Comparison of ENCODE assay signal across 1 cellular context in the genomic region with DNA sequence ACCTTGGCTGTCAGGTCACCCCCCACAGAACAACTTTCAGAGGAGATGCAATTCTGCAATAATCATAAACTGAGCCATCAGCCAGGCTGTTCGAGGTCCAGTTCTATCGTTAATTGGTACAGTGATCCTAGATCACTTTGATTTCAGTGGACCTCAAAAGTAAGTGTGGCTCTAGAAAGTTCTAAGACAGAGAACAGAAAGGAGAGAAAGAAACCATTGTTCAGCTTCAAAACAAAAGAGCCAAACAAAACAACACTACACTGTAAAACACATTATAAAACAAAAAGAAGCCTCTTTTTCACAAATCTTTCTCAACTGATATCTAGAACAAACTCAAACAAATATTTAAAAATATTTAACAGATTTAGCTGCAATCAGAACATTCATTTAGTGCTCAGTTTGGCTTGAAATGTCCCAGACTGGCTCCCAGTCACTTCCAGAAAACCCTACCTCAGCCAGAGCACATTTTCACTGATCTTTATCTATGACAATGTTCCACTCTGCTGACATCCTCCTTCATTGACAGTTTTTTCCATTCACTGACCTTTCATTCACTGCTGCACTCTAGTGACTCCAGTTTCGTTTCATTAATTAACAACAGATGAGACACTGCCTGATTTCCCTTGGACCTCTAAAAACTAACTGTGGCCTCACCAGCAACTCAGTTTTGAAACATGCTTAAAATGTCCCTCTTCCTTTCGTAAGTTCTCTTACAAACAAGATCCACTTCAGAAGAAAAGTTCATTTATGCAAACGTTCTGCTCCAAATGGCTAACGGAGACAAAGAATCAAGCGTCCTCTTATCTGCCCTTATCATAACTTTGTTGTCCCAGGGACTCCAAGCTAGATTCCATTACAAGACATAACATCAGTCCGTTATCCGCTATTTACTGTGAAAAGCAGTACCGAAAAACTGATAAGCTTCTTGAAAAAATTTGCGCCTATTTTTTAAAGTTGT.
TF ChIP-seq lines count a peak whose summit lies in the region.

No MANE protein-coding gene starts in this region.

TF ChIP-seq in GM12878, 131 proteins besides CTCF, POLR2A, EP300 and RAD21 (continued from another document and continues in another):
- peak; percentile 54 for TF ChIP-seq ATF2 (IDR thresholded peaks at IDR 0.05; ENCODE audit: low read length)
- peak; percentile 74; the same call in 1 of the 2 replicates for TF ChIP-seq BMI1 (IDR thresholded peaks at IDR 0.05; ENCODE audit: borderline replicate concordance)
- no peak for TF ChIP-seq SIN3A (IDR thresholded peaks at IDR 0.05; ENCODE audit: low read depth, low read length)
- TF ChIP-seq ZNF217 (IDR thresholded peaks at IDR 0.05), result no peak
- TF ChIP-seq TCF7 (IDR thresholded peaks at IDR 0.05; ENCODE audit: borderline replicate concordance), result 0 out of 2 replicates have a peak, but pooled peaks have one; percentile 25
- TF ChIP-seq POLR2AphosphoS5 (IDR thresholded peaks at IDR 0.05; ENCODE audit: low read length), result peak; percentile 45; the same call in 1 of the 2 replicates
- no peak for TF ChIP-seq SIX5 (IDR thresholded peaks at IDR 0.05; ENCODE audit: low read depth, low read length, severe bottlenecking)
- peak; percentile 92 for TF ChIP-seq NR2F1 (conservative IDR thresholded peaks at IDR 0.05)
- TF ChIP-seq, protein P1, sequence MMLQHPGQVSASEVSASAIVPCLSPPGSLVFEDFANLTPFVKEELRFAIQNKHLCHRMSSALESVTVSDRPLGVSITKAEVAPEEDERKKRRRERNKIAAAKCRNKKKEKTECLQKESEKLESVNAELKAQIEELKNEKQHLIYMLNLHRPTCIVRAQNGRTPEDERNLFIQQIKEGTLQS (IDR thresholded peaks at IDR 0.05; ENCODE audit: borderline replicate concordance, extremely low read depth, low read depth, low read length), result no peak
- TF ChIP-seq CREM (IDR thresholded peaks at IDR 0.05; ENCODE audit: low read depth), result peak; percentile 73; the same call in 1 of the 2 replicates
- TF ChIP-seq CBX5 (IDR thresholded peaks at IDR 0.05; ENCODE audit: low read depth), result 0 out of 2 replicates have a peak, but pooled peaks have one; percentile 59
- no peak for TF ChIP-seq NFYA (IDR thresholded peaks at IDR 0.05; ENCODE audit: borderline replicate concordance, low read depth, low read length)
- no peak for TF ChIP-seq IRF3 (IDR thresholded peaks at IDR 0.05)
- TF ChIP-seq RCOR1 (conservative IDR thresholded peaks at IDR 0.05; ENCODE audit: low read depth, low read length), result no peak
- TF ChIP-seq MTA3 (IDR thresholded peaks at IDR 0.05; ENCODE audit: borderline replicate concordance, low read length), result peak; percentile 44; the same call in 1 of the 2 replicates
- no peak for TF ChIP-seq SREBF1 (IDR thresholded peaks at IDR 0.05; ENCODE audit: low read length)
- TF ChIP-seq MTA2 (IDR thresholded peaks at IDR 0.05; ENCODE audit: low read depth), result peak; percentile 98
- no peak for TF ChIP-seq GABPA (IDR thresholded peaks at IDR 0.05; ENCODE audit: low read depth)
- no peak for TF ChIP-seq KLF5 (IDR thresholded peaks at IDR 0.05; ENCODE audit: partially characterized antibody)
- TF ChIP-seq ZBTB33 (IDR thresholded peaks at IDR 0.05), result peak; percentile 71; the same call in 1 of the 2 replicates
- no peak for TF ChIP-seq NR2C1 (IDR thresholded peaks at IDR 0.05)
- no peak for TF ChIP-seq ZSCAN29 (IDR thresholded peaks at IDR 0.05)
- peak; percentile 71; the same call in 1 of the 2 replicates for TF ChIP-seq ZBED1 (IDR thresholded peaks at IDR 0.05; ENCODE audit: borderline replicate concordance)
- TF ChIP-seq SUPT20H (IDR thresholded peaks at IDR 0.05; ENCODE audit: borderline replicate concordance, control insufficient read depth, low read depth, low read length), result no peak
- 0 out of 2 replicates have a peak, but pooled peaks have one; percentile 62 for TF ChIP-seq GATAD2B (conservative IDR thresholded peaks at IDR 0.05; ENCODE audit: low read depth)
- TF ChIP-seq FOXM1 (IDR thresholded peaks at IDR 0.05; ENCODE audit: low read depth, low read length), result peak; percentile 85; the same call in 1 of the 2 replicates
- peak; percentile 81; the same call in 1 of the 2 replicates for TF ChIP-seq STAT3 (IDR thresholded peaks at IDR 0.05; ENCODE audit: low read depth, low read length)
- TF ChIP-seq, protein P2, sequence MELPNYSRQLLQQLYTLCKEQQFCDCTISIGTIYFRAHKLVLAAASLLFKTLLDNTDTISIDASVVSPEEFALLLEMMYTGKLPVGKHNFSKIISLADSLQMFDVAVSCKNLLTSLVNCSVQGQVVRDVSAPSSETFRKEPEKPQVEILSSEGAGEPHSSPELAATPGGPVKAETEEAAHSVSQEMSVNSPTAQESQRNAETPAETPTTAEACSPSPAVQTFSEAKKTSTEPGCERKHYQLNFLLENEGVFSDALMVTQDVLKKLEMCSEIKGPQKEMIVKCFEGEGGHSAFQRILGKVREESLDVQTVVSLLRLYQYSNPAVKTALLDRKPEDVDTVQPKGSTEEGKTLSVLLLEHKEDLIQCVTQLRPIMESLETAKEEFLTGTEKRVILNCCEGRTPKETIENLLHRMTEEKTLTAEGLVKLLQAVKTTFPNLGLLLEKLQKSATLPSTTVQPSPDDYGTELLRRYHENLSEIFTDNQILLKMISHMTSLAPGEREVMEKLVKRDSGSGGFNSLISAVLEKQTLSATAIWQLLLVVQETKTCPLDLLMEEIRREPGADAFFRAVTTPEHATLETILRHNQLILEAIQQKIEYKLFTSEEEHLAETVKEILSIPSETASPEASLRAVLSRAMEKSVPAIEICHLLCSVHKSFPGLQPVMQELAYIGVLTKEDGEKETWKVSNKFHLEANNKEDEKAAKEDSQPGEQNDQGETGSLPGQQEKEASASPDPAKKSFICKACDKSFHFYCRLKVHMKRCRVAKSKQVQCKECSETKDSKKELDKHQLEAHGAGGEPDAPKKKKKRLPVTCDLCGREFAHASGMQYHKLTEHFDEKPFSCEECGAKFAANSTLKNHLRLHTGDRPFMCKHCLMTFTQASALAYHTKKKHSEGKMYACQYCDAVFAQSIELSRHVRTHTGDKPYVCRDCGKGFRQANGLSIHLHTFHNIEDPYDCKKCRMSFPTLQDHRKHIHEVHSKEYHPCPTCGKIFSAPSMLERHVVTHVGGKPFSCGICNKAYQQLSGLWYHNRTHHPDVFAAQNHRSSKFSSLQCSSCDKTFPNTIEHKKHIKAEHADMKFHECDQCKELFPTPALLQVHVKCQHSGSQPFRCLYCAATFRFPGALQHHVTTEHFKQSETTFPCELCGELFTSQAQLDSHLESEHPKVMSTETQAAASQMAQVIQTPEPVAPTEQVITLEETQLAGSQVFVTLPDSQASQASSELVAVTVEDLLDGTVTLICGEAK (IDR thresholded peaks at IDR 0.05; ENCODE audit: borderline replicate concordance), result peak; percentile 12; the same call in 1 of the 2 replicates
- TF ChIP-seq MEF2B (IDR thresholded peaks at IDR 0.05; ENCODE audit: partially characterized antibody, poor library complexity, severe bottlenecking), result peak; percentile 68
- TF ChIP-seq RAD51 (IDR thresholded peaks at IDR 0.05), result peak; percentile 35; the same call in 1 of the 2 replicates
- no peak for TF ChIP-seq CUX1 (IDR thresholded peaks at IDR 0.05; ENCODE audit: insufficient replicate concordance, low read depth, low read length)
- TF ChIP-seq IKZF2 (IDR thresholded peaks at IDR 0.05), result peak; percentile 98
- 0 out of 2 replicates have a peak, but pooled peaks have one; percentile 54 for TF ChIP-seq RFX5 (IDR thresholded peaks at IDR 0.05; ENCODE audit: low read depth, low read length)
- no peak for TF ChIP-seq SPI1 (IDR thresholded peaks at IDR 0.05; ENCODE audit: borderline replicate concordance, insufficient read depth, low read depth, low read length)
- no peak for TF ChIP-seq CBFB (IDR thresholded peaks at IDR 0.05; ENCODE audit: low read depth)
- peak; percentile 50; the same call in 1 of the 2 replicates for TF ChIP-seq PML (IDR thresholded peaks at IDR 0.05; ENCODE audit: low read length)
- no peak for TF ChIP-seq HDGF (IDR thresholded peaks at IDR 0.05)
- peak; percentile 33; the same call in 1 of the 2 replicates for TF ChIP-seq MYB (IDR thresholded peaks at IDR 0.05; ENCODE audit: borderline replicate concordance, low read depth, low read length)
- TF ChIP-seq TBL1XR1 (IDR thresholded peaks at IDR 0.05; ENCODE audit: low read depth, low read length), result 0 out of 2 replicates have a peak, but pooled peaks have one; percentile 25
- TF ChIP-seq SKIL (IDR thresholded peaks at IDR 0.05; ENCODE audit: low read depth, poor library complexity, severe bottlenecking), result peak; percentile 93
- no peak for TF ChIP-seq ZZZ3 (IDR thresholded peaks at IDR 0.05; ENCODE audit: control insufficient read depth, insufficient read length, low read depth)
- TF ChIP-seq EZH2 (IDR thresholded peaks at IDR 0.05; ENCODE audit: borderline replicate concordance, control insufficient read depth, low read depth, low read length), result no peak
- TF ChIP-seq POLR2AphosphoS2 (IDR thresholded peaks at IDR 0.05; ENCODE audit: low read depth, low read length), result no peak
- TF ChIP-seq RB1 (IDR thresholded peaks at IDR 0.05; ENCODE audit: borderline replicate concordance), result no peak
